Comparison of ENCODE assay signal across 1 cellular context in the genomic region with DNA sequence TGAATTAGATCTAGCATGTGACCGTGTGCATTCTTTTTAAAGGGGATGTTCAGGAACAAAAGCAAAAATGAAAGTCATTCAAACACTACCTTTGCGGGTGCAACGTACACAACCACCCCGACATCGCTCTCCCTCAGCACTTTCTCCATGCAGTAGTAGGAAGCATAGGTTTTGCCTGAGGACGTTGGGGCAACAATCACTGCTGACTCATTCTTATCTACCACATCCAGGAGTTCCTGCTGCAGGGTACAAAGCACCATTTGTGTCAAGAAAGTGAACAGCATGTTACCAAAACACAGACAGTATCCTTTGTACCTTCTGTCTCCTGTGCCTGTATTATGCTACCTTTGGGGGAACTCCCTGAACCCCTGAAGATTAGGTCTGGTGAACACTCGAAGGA.
TF ChIP-seq lines count a peak whose summit lies in the region.

No MANE protein-coding gene starts in this region.

TF ChIP-seq in GM23338, 12 proteins besides CTCF, POLR2A, EP300 and RAD21 (continued from another document):
- TF ChIP-seq, protein P1, sequence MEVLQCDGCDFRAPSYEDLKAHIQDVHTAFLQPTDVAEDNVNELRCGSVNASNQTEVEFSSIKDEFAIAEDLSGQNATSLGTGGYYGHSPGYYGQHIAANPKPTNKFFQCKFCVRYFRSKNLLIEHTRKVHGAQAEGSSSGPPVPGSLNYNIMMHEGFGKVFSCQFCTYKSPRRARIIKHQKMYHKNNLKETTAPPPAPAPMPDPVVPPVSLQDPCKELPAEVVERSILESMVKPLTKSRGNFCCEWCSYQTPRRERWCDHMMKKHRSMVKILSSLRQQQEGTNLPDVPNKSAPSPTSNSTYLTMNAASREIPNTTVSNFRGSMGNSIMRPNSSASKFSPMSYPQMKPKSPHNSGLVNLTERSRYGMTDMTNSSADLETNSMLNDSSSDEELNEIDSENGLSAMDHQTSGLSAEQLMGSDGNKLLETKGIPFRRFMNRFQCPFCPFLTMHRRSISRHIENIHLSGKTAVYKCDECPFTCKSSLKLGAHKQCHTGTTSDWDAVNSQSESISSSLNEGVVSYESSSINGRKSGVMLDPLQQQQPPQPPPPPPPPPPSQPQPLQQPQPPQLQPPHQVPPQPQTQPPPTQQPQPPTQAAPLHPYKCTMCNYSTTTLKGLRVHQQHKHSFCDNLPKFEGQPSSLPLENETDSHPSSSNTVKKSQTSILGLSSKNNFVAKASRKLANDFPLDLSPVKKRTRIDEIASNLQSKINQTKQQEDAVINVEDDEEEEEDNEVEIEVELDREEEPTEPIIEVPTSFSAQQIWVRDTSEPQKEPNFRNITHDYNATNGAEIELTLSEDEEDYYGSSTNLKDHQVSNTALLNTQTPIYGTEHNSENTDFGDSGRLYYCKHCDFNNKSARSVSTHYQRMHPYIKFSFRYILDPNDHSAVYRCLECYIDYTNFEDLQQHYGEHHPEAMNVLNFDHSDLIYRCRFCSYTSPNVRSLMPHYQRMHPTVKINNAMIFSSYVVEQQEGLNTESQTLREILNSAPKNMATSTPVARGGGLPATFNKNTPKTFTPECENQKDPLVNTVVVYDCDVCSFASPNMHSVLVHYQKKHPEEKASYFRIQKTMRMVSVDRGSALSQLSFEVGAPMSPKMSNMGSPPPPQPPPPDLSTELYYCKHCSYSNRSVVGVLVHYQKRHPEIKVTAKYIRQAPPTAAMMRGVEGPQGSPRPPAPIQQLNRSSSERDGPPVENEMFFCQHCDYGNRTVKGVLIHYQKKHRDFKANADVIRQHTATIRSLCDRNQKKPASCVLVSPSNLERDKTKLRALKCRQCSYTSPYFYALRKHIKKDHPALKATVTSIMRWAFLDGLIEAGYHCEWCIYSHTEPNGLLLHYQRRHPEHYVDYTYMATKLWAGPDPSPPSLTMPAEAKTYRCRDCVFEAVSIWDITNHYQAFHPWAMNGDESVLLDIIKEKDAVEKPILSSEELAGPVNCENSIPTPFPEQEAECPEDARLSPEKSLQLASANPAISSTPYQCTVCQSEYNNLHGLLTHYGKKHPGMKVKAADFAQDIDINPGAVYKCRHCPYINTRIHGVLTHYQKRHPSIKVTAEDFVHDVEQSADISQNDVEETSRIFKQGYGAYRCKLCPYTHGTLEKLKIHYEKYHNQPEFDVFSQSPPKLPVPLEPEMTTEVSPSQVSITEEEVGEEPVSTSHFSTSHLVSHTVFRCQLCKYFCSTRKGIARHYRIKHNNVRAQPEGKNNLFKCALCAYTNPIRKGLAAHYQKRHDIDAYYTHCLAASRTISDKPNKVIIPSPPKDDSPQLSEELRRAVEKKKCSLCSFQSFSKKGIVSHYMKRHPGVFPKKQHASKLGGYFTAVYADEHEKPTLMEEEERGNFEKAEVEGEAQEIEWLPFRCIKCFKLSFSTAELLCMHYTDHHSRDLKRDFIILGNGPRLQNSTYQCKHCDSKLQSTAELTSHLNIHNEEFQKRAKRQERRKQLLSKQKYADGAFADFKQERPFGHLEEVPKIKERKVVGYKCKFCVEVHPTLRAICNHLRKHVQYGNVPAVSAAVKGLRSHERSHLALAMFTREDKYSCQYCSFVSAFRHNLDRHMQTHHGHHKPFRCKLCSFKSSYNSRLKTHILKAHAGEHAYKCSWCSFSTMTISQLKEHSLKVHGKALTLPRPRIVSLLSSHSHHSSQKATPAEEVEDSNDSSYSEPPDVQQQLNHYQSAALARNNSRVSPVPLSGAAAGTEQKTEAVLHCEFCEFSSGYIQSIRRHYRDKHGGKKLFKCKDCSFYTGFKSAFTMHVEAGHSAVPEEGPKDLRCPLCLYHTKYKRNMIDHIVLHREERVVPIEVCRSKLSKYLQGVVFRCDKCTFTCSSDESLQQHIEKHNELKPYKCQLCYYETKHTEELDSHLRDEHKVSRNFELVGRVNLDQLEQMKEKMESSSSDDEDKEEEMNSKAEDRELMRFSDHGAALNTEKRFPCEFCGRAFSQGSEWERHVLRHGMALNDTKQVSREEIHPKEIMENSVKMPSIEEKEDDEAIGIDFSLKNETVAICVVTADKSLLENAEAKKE (CRISPR knock-in tag; IDR thresholded peaks at IDR 0.05) = no peak
- TF ChIP-seq EZH2 (IDR thresholded peaks at IDR 0.05; ENCODE audit: low read depth, unreplicated experiment) = no peak
- TF ChIP-seq EZH2phosphoT487 (IDR thresholded peaks at IDR 0.05; ENCODE audit: unreplicated experiment) = no peak
- TF ChIP-seq POLR2AphosphoS5 (IDR thresholded peaks at IDR 0.05; ENCODE audit: low read depth) = no peak
- no peak for TF ChIP-seq ZNF331 (CRISPR knock-in tag; IDR thresholded peaks at IDR 0.05; ENCODE audit: low read depth)
